23 cellular contexts compared by ENCODE assay signal in genomic region chr2:232571026-232571474, GRCh38. TPM values are rescaled to one million over a fixed set of nuclear protein-coding genes. Genes with fewer than 3 reads are reported as not detected.
A peak's percentile ranks its signal among the peaks of the same experiment; 100 is the strongest.
DNase-seq lines count a peak whose midpoint lies in the region; ATAC-seq and TF ChIP-seq lines count a peak whose summit lies in the region.
"Had no signal": no experiment of that assay in that cellular context is flagged by ENCODE, and none has a peak within 500 bp of the region (broad histone marks: within the 10 kb centered on the region; RNA-seq: fewer than 3 reads in every experiment).

No MANE protein-coding gene starts in this region.

- no peak overlapping the region for H2AFZ ChIP-seq in PC-3 (ENCODE audit: low read length)

- no peak overlapping the region for H3K4me2 ChIP-seq in PC-3 (ENCODE audit: low read length)
- H3K4me2 ChIP-seq: BLaER1 had no signal

- POLR2A ChIA-PET in MCF 10A (lab: Yijun Ruan, JAX) (interaction anchor here (1.0 to 6.6 kb wide), 2 partner anchors 20 kb away, joined by 3 to 49 read pairs; partner anchors contain the start of genes EIF4E2 and TIGD1), PC-3 (lab: Charles Lee; ENCODE audit: unreplicated experiment) (no interaction called here), WTC11 (lab: Charles Lee) (no interaction called here)

- no peaks in the 10 kb centered on the region for H3K27me3 ChIP-seq in breast epithelium
- H3K27me3 ChIP-seq in PC-3 (ENCODE audit: low read length): no peaks in the 10 kb centered on the region
- H3K27me3 ChIP-seq: BLaER1, esophagus muscularis mucosa, ovary had no signal

- no peaks in the 10 kb centered on the region for H3F3A ChIP-seq in PC-3 (ENCODE audit: low read length, unreplicated experiment)

- peaks cover 60% of the 10 kb centered on the region for H3K36me3 Mint-ChIP-seq in MCF 10A (ENCODE audit: insufficient read depth, unreplicated experiment)
- H3K36me3 Mint-ChIP-seq in nephron (ENCODE audit: low read depth): peaks cover 72% of the 10 kb centered on the region
- peaks cover 53% of the 10 kb centered on the region for H3K36me3 Mint-ChIP-seq in WTC11

- H3K9me3 ChIP-seq in breast epithelium: no peaks in the 10 kb centered on the region
- H3K9me3 ChIP-seq in PC-3 (ENCODE audit: low read length): no peaks in the 10 kb centered on the region
- H3K9me3 ChIP-seq: BLaER1, esophagus muscularis mucosa, ovary had no signal

- H3K79me2 ChIP-seq in PC-3 (ENCODE audit: low read length): no peaks in the 10 kb centered on the region

- H3K9ac ChIP-seq in PC-3 (ENCODE audit: low read length): no peak overlapping the region
- H3K9ac ChIP-seq: BLaER1 had no signal

- H3K36me3 ChIP-seq in breast epithelium (no peaks in the 10 kb centered on the region), PC-3 (ENCODE audit: low read depth, low read length) (peaks cover 39% of the 10 kb centered on the region)
- H3K36me3 ChIP-seq: ovary had no signal

- BruUV-seq in MCF 10A (replicated peaks; lab: Mats Ljungman, UMichigan) (no TSS peak), PC-3 (replicated peaks; lab: Mats Ljungman, UMichigan) (no TSS peak)

- H4K20me1 ChIP-seq in PC-3 (ENCODE audit: low read length): no peaks in the 10 kb centered on the region
- H4K20me1 ChIP-seq: BLaER1 had no signal

- no peak for TF ChIP-seq POLR2A in breast epithelium (IDR thresholded peaks at IDR 0.05)

- H3K9me2 ChIP-seq in PC-3 (replicated peaks; ENCODE audit: low read length): no peaks in the 10 kb centered on the region

- H3K4me1 ChIP-seq in breast epithelium: no peaks in the 10 kb centered on the region
- H3K4me1 ChIP-seq in PC-3 (ENCODE audit: insufficient read depth, low read length): peaks cover 24% of the 10 kb centered on the region

- ATAC-seq in PC-3 (no peak), WTC11 (no peak)
- ATAC-seq: activated CD8-positive, alpha-beta T cell treated with anti-CD3 and anti-CD28 coated beads, Interleukin-2, amount 10 ng/mL, durations not matched to agents 7 days and 5 days; T-cell had no signal

- H3K27ac Mint-ChIP-seq in MCF 10A (ENCODE audit: low read depth, unreplicated experiment) (no peak overlapping the region), nephron (peak overlapping the region in 2 of 3 experiments; percentile 63 to 66), WTC11 (no peak overlapping the region)
- H3K27ac Mint-ChIP-seq: activated CD8-positive, alpha-beta T cell treated with anti-CD3 and anti-CD28 coated beads, Interleukin-2, amount 10 ng/mL, durations not matched to agents 7 days and 5 days; activated T-helper 1 cell treated with anti-CD3 and anti-CD28 coated beads, Interleukin-12 subunit alpha, Interleukin-12 subunit beta, Interleukin-2, Interleukin-4 antibody, amounts not matched to agents 30 ng/mL and 10 ng/mL and 1 ng/mL, durations not matched to agents 14 hours and 24 hours and 36 hours; T-cell; type B pancreatic cell had no signal

- no peak overlapping the region for H3K4me3 Mint-ChIP-seq in MCF 10A (ENCODE audit: unreplicated experiment)
- no peak overlapping the region for H3K4me3 Mint-ChIP-seq in nephron
- no peak overlapping the region for H3K4me3 Mint-ChIP-seq in WTC11
- H3K4me3 Mint-ChIP-seq: activated CD8-positive, alpha-beta T cell treated with anti-CD3 and anti-CD28 coated beads, Interleukin-2, amount 10 ng/mL, durations not matched to agents 7 days and 5 days; activated T-helper 1 cell treated with anti-CD3 and anti-CD28 coated beads, Interleukin-12 subunit alpha, Interleukin-12 subunit beta, Interleukin-2, Interleukin-4 antibody, amounts not matched to agents 30 ng/mL and 10 ng/mL and 1 ng/mL, durations not matched to agents 14 hours and 24 hours and 36 hours; T-cell; type B pancreatic cell had no signal

- H3K27ac ChIP-seq in breast epithelium: no peak overlapping the region
- H3K27ac ChIP-seq in PC-3 (ENCODE audit: low read length): no peak overlapping the region
- H3K27ac ChIP-seq: BLaER1, esophagus muscularis mucosa, ovary, WERI-Rb-1 had no signal

- peak; percentile 62 for DNase-seq in MCF 10A (ENCODE audit: unreplicated experiment)
- no peak for DNase-seq in breast epithelium (ENCODE audit: low spot score in 2 of 2)
- DNase-seq in epithelial cell of proximal tubule (ENCODE audit: low read depth): peak; percentile 60
- no peak for DNase-seq in PC-3
- DNase-seq in activated CD8-positive, alpha-beta memory T cell treated with anti-CD3 and anti-CD28 coated beads, Interleukin-2, amount 50 U/mL, for 48 hours: no peak
- DNase-seq in WTC11 (ENCODE audit: low spot score): no peak
- no peak for DNase-seq in activated CD4-positive, alpha-beta T cell treated with anti-CD3 and anti-CD28 coated beads, Interleukin-2, amount 50 U/mL, for 1 hour
- DNase-seq: 8988T; activated CD8-positive, alpha-beta T cell treated with anti-CD3 and anti-CD28 coated beads, Interleukin-2, amount 10 ng/mL, durations not matched to agents 7 days and 5 days; head of caudate nucleus; KBM-7; NCI-H1092; NCI-H2081 treated with DMSO at 0.1 percent for 48 hours; NCI-H69; ovary; small intestine; T-cell; WERI-Rb-1 had no signal

- H3K9me3 Mint-ChIP-seq in MCF 10A (ENCODE audit: unreplicated experiment) (no peaks in the 10 kb centered on the region), nephron (no peaks in the 10 kb centered on the region), WTC11 (no peaks in the 10 kb centered on the region)
- H3K9me3 Mint-ChIP-seq: activated T-helper 1 cell treated with anti-CD3 and anti-CD28 coated beads, Interleukin-12 subunit alpha, Interleukin-12 subunit beta, Interleukin-2, Interleukin-4 antibody, amounts not matched to agents 30 ng/mL and 10 ng/mL and 1 ng/mL, durations not matched to agents 14 hours and 24 hours and 36 hours; T-cell; type B pancreatic cell had no signal

- TF ChIP-seq CTCF in MCF 10A (IDR thresholded peaks at IDR 0.05; ENCODE audit: unreplicated experiment): no peak
- TF ChIP-seq CTCF in breast epithelium (IDR thresholded peaks at IDR 0.05): no peak
- TF ChIP-seq CTCF in epithelial cell of proximal tubule (conservative IDR thresholded peaks at IDR 0.05; ENCODE audit: low read depth, low read length): no peak
- TF ChIP-seq CTCF in nephron (IDR thresholded peaks at IDR 0.05; ENCODE audit: unreplicated experiment in 3 of 3): no peak
- TF ChIP-seq CTCF in PC-3 (conservative IDR thresholded peaks at IDR 0.05; ENCODE audit: low read depth, low read length): no peak
- no peak for TF ChIP-seq CTCF in WTC11 (IDR thresholded peaks at IDR 0.05)

- CTCF ChIA-PET in MCF 10A (lab: Yijun Ruan, JAX) (interaction anchor here (1.3 kb wide), 1 partner anchor 8 kb away, joined by 4 read pairs; no protein-coding TSS in a partner anchor), PC-3 (lab: Charles Lee) (no interaction called here), WTC11 (lab: Charles Lee) (no interaction called here)

- H3K4me3 ChIP-seq in breast epithelium (no peak overlapping the region), epithelial cell of proximal tubule (ENCODE audit: low read depth, low read length) (no peak overlapping the region), PC-3 (ENCODE audit: low read length) (no peak overlapping the region)
- H3K4me3 ChIP-seq: BLaER1, esophagus muscularis mucosa, ovary had no signal

- H3K27me3 Mint-ChIP-seq in MCF 10A (ENCODE audit: insufficient read depth, unreplicated experiment) (no peaks in the 10 kb centered on the region), nephron (ENCODE audit: low read depth) (no peaks in the 10 kb centered on the region), WTC11 (ENCODE audit: low read depth) (no peaks in the 10 kb centered on the region)
- H3K27me3 Mint-ChIP-seq: T-cell, type B pancreatic cell had no signal

- H3K4me1 Mint-ChIP-seq in MCF 10A (ENCODE audit: insufficient read depth, unreplicated experiment): peaks cover 19% of the 10 kb centered on the region
- H3K4me1 Mint-ChIP-seq in nephron: peaks cover 53% of the 10 kb centered on the region
- H3K4me1 Mint-ChIP-seq in WTC11: no peaks in the 10 kb centered on the region
- H3K4me1 Mint-ChIP-seq: T-cell had no signal

- intact Hi-C loops in MCF 10A (cut with micrococcal nuclease) (loop anchor here (2.0 kb wide), 1 partner anchor 18 kb away; no protein-coding TSS in a partner anchor), breast epithelium (cut with DNase I; ENCODE audit: low total_unique reads) (no loop called here), PC-3 (cut with micrococcal nuclease) (no loop called here)

TF ChIP-seq in WTC11, 78 proteins besides CTCF, POLR2A, EP300 and RAD21 (continues in another document):
- TF ChIP-seq ELF4 (CRISPR knock-in tag; IDR thresholded peaks at IDR 0.05; ENCODE audit: low read depth): no peak
- TF ChIP-seq MLX (CRISPR knock-in tag; IDR thresholded peaks at IDR 0.05): no peak

RNA-seq across cellular contexts. Expression of gene EIF4E2, which starts 20.6 kb away (rescaled TPM):
- total RNA-seq in MCF 10A (2022) (51.7 and 52.8 TPM in 2 replicates), breast epithelium (10 to 100 TPM; 31.6 to 57.4 (median 36.1) TPM), epithelial cell of proximal tubule (96.0 and 103 TPM in 2 replicates), PC-3 (2014; rRNA removed) (53.9 and 55.1 TPM in 2 replicates), WTC11 (2021) (90.6 to 97.8 TPM (median 95.9 TPM) in 3 replicates)

RNA-seq across cellular contexts. Expression of gene TIGD1, which starts 20.7 kb away (rescaled TPM):
- total RNA-seq in MCF 10A (2022): 4.9 and 5.2 TPM in 2 replicates
- total RNA-seq in breast epithelium: 1 to 10 TPM; 2.9 to 5.6 (median 5.0) TPM
- 1.2 and 2.5 TPM in 2 replicates for total RNA-seq in epithelial cell of proximal tubule
- total RNA-seq in PC-3 (2014; rRNA removed): 5.9 and 6.3 TPM in 2 replicates
- total RNA-seq in WTC11 (2021): 5.2 to 9.0 TPM (median 6.1 TPM) in 3 replicates

RNA-seq across cellular contexts. Expression of gene CHRNG, which starts 31.6 kb away (rescaled TPM):
- not detected in 2 replicates for total RNA-seq in MCF 10A (2022)
- total RNA-seq in breast epithelium: not detected
- total RNA-seq in epithelial cell of proximal tubule: not detected in 2 replicates
- not detected in 2 replicates for total RNA-seq in PC-3 (2014; rRNA removed)
- total RNA-seq in WTC11 (2021): 0.20 TPM in 1 of 3 replicates, not detected in the others
- total RNA-seq: activated CD8-positive, alpha-beta T cell treated with anti-CD3 and anti-CD28 coated beads, Interleukin-2, amount 10 ng/mL, durations not matched to agents 7 days and 5 days; activated T-helper 1 cell treated with anti-CD3 and anti-CD28 coated beads, Interleukin-12 subunit alpha, Interleukin-12 subunit beta, Interleukin-2, Interleukin-4 antibody, amounts not matched to agents 30 ng/mL and 10 ng/mL and 1 ng/mL, durations not matched to agents 14 hours and 24 hours and 36 hours; esophagus muscularis mucosa; ovary; T-cell had no signal

RNA-seq across cellular contexts. Expression of gene CHRND, which starts 45.1 kb away (rescaled TPM):
- total RNA-seq in MCF 10A (2022): not detected in 2 replicates
- not detected for total RNA-seq in breast epithelium
- not detected in 2 replicates for total RNA-seq in epithelial cell of proximal tubule
- not detected in 2 replicates for total RNA-seq in PC-3 (2014; rRNA removed)
- total RNA-seq in WTC11 (2021): 0.07 to 0.11 TPM in 2 of 3 replicates, not detected in the other
- total RNA-seq: activated CD8-positive, alpha-beta T cell treated with anti-CD3 and anti-CD28 coated beads, Interleukin-2, amount 10 ng/mL, durations not matched to agents 7 days and 5 days; activated T-helper 1 cell treated with anti-CD3 and anti-CD28 coated beads, Interleukin-12 subunit alpha, Interleukin-12 subunit beta, Interleukin-2, Interleukin-4 antibody, amounts not matched to agents 30 ng/mL and 10 ng/mL and 1 ng/mL, durations not matched to agents 14 hours and 24 hours and 36 hours; esophagus muscularis mucosa; T-cell had no signal

RNA-seq across cellular contexts. Expression of gene PRSS56, which starts 50.9 kb away (rescaled TPM):
- total RNA-seq in MCF 10A (2022): not detected in 2 replicates
- total RNA-seq in breast epithelium: not detected
- total RNA-seq in epithelial cell of proximal tubule: not detected in 2 replicates
- not detected in 2 replicates for total RNA-seq in PC-3 (2014; rRNA removed)
- not detected in 3 replicates for total RNA-seq in WTC11 (2021)
- total RNA-seq: activated CD8-positive, alpha-beta T cell treated with anti-CD3 and anti-CD28 coated beads, Interleukin-2, amount 10 ng/mL, durations not matched to agents 7 days and 5 days; activated T-helper 1 cell treated with anti-CD3 and anti-CD28 coated beads, Interleukin-12 subunit alpha, Interleukin-12 subunit beta, Interleukin-2, Interleukin-4 antibody, amounts not matched to agents 30 ng/mL and 10 ng/mL and 1 ng/mL, durations not matched to agents 14 hours and 24 hours and 36 hours; esophagus muscularis mucosa; T-cell had no signal

Comparison
In these comparisons a context has a peak if more than half of its experiments do, and no peak if none do; other contexts are left out.
1. DNase-seq: peak in MCF 10A (single experiment) and epithelial cell of proximal tubule (single experiment); none in breast epithelium (0 of 2), PC-3 (single experiment), activated CD8-positive, alpha-beta memory T cell treated with anti-CD3 and anti-CD28 coated beads, Interleukin-2, amount 50 U/mL, for 48 hours (single experiment), WTC11 (single experiment) and activated CD4-positive, alpha-beta T cell treated with anti-CD3 and anti-CD28 coated beads, Interleukin-2, amount 50 U/mL, for 1 hour (single experiment).
2. H3K27ac Mint-ChIP-seq: peak in nephron (2 of 3); none in MCF 10A (single experiment) and WTC11 (single experiment).